Comparison of ENCODE assay signal across 24 cellular contexts in genomic region chr6:150739711-150740349, GRCh38.
DNase-seq lines count a peak whose midpoint lies in the region; ATAC-seq and TF ChIP-seq lines count a peak whose summit lies in the region.
"Had no signal": no experiment of that assay in that cellular context is flagged by ENCODE, and none has a peak within 500 bp of the region (broad histone marks: within the 10 kb centered on the region; RNA-seq: fewer than 3 reads in every experiment).

No MANE protein-coding gene starts in this region.

- H3K9me3 ChIP-seq in HEK293 (ENCODE audit: control insufficient read depth, insufficient read depth, low read depth, low read length) (no peaks in the 10 kb centered on the region), trophoblast cell (ENCODE audit: insufficient read depth, low read depth, low read length) (no peaks in the 10 kb centered on the region)
- H3K9me3 ChIP-seq: lower lobe of right lung, neutrophil, prostate gland, vagina had no signal

- POLR2A ChIA-PET in HEK293 (lab: Yijun Ruan, JAX): no interaction called here

- H3K18ac ChIP-seq in trophoblast cell (ENCODE audit: low read length): no peak overlapping the region

- intact Hi-C loops in left colon (cut with DNase I, micrococcal nuclease): no loop called here
- intact Hi-C loops in activated naive CD4-positive, alpha-beta T cell treated with anti-CD3 and anti-CD28 coated beads for 36 hours (cut with micrococcal nuclease): no loop called here

- H3K23ac ChIP-seq in trophoblast cell (ENCODE audit: low read length): no peak overlapping the region

- WGBS in trophoblast cell (ENCODE audit: extremely low coverage, insufficient coverage, insufficient read length): no CpG with 5 or more reads among the region's 2 CpGs

- H4K8ac ChIP-seq in trophoblast cell (ENCODE audit: low read depth, low read length): no peak overlapping the region

- H3K9me3 Mint-ChIP-seq in activated naive CD4-positive, alpha-beta T cell treated with anti-CD3 and anti-CD28 coated beads for 36 hours: no peaks in the 10 kb centered on the region
- H3K9me3 Mint-ChIP-seq: activated CD4-positive, alpha-beta memory T cell treated with anti-CD3 and anti-CD28 coated beads, Interleukin-2, amount 10 ng/mL, durations not matched to agents 7 days and 5 days; activated T-helper 2 cell treated with anti-CD3 and anti-CD28 coated beads, Interferon-gamma antibody, Interleukin-2, Interleukin-4, amounts not matched to agents 10 μg/mL and 5 μg/mL and 100 μg/mL, durations not matched to agents 14 hours and 24 hours and 36 hours had no signal

- peaks cover 8% of the 10 kb centered on the region for H3K27me3 Mint-ChIP-seq in activated naive CD4-positive, alpha-beta T cell treated with anti-CD3 and anti-CD28 coated beads for 36 hours (ENCODE audit: low read depth)

- H3K4ac ChIP-seq in trophoblast cell (ENCODE audit: low read depth, low read length): no peak overlapping the region

- H3K14ac ChIP-seq in trophoblast cell (ENCODE audit: low read length): no peak overlapping the region

- no peak overlapping the region for H2AFZ ChIP-seq in trophoblast cell (ENCODE audit: insufficient read depth, low read length, poor library complexity)

- H3K36me3 ChIP-seq in HEK293 (ENCODE audit: control insufficient read depth in 2 of 2, insufficient read depth in 1 of 2, low read length in 2 of 2): no peaks in the 10 kb centered on the region
- H3K36me3 ChIP-seq in trophoblast cell (ENCODE audit: control insufficient read depth in 1 of 2, insufficient read depth in 2 of 2, low read length in 2 of 2): peaks cover 0 to 2% of the 10 kb centered on the region in 2 experiments
- H3K36me3 ChIP-seq: lower lobe of right lung, neutrophil, prostate gland, vagina had no signal

- H3K4me1 Mint-ChIP-seq in activated naive CD4-positive, alpha-beta T cell treated with anti-CD3 and anti-CD28 coated beads for 36 hours (ENCODE audit: low read depth): no peaks in the 10 kb centered on the region
- H3K4me1 Mint-ChIP-seq: activated CD4-positive, alpha-beta memory T cell treated with anti-CD3 and anti-CD28 coated beads, Interleukin-2, amount 10 ng/mL, durations not matched to agents 7 days and 5 days had no signal

- H3K27ac ChIP-seq in HEK293 (ENCODE audit: extremely low read depth, low read depth, low read length) (no peak overlapping the region), trophoblast cell (ENCODE audit: low read depth, low read length) (no peak overlapping the region)
- H3K27ac ChIP-seq: KMS-11, lower lobe of right lung, neutrophil, prostate gland, skin epidermis, vagina had no signal

- no peak overlapping the region for H4K12ac ChIP-seq in trophoblast cell (ENCODE audit: low read depth, low read length)

- no peak overlapping the region for H2BK12ac ChIP-seq in trophoblast cell (ENCODE audit: low read length)

- H3K79me2 ChIP-seq in trophoblast cell (ENCODE audit: control insufficient read depth, insufficient read depth, low read length, poor library complexity): no peaks in the 10 kb centered on the region

- no peak overlapping the region for H3K4me3 ChIP-seq in HEK293 (ENCODE audit: low read depth, low read length)
- no peak overlapping the region for H3K4me3 ChIP-seq in epithelial cell of esophagus (ENCODE audit: low read length)
- no peak overlapping the region for H3K4me3 ChIP-seq in trophoblast cell (ENCODE audit: low read depth, low read length)
- H3K4me3 ChIP-seq: lower lobe of right lung, prostate gland, skin epidermis, vagina had no signal

- no peaks in the 10 kb centered on the region for H3K79me1 ChIP-seq in trophoblast cell (ENCODE audit: low read length)

- H3K9ac ChIP-seq in trophoblast cell (ENCODE audit: low read length): no peak overlapping the region
- H3K9ac ChIP-seq: KMS-11 had no signal

- no peak for TF ChIP-seq CTCF in HEK293 (tag by site-specific recombination; IDR thresholded peaks at IDR 0.05)
- TF ChIP-seq CTCF in epithelial cell of esophagus (IDR thresholded peaks at IDR 0.05; ENCODE audit: insufficient read depth, low read depth, low read length, missing control alignments): no peak

- no peak overlapping the region for H3K4me3 Mint-ChIP-seq in activated naive CD4-positive, alpha-beta T cell treated with anti-CD3 and anti-CD28 coated beads for 36 hours
- H3K4me3 Mint-ChIP-seq: activated CD4-positive, alpha-beta memory T cell treated with anti-CD3 and anti-CD28 coated beads, Interleukin-2, amount 10 ng/mL, durations not matched to agents 7 days and 5 days; activated naive CD8-positive, alpha-beta T cell had no signal

- H3K27me3 ChIP-seq in trophoblast cell (ENCODE audit: insufficient read depth, low read length): no peaks in the 10 kb centered on the region
- H3K27me3 ChIP-seq: vagina had no signal

- DNase-seq in AG20443 (ENCODE audit: low spot score): peak; percentile 56
- peak; percentile 45 for DNase-seq in epithelial cell of esophagus (ENCODE audit: low read depth)
- DNase-seq in trophoblast cell: peak; percentile 76
- no peak for DNase-seq in left colon
- no peak for DNase-seq in NCI-H1436 treated with DMSO at 0.1 percent for 48 hours (lab: John Stamatoyannopoulos, UW)
- DNase-seq in activated naive CD4-positive, alpha-beta T cell treated with anti-CD3 and anti-CD28 coated beads for 36 hours: no peak
- DNase-seq: activated CD4-positive, alpha-beta memory T cell treated with anti-CD3 and anti-CD28 coated beads, Interleukin-2, amount 10 ng/mL, durations not matched to agents 7 days and 5 days; DMS 273 treated with DMSO at 0.1 percent for 48 hours; effector CD4-positive, alpha-beta T cell; foreskin melanocyte; lower lobe of right lung; MV-4-11; NCI-H2171 treated with DMSO at 0.1 percent for 48 hours; NCI-H524 had no signal

- no peak overlapping the region for H2BK120ac ChIP-seq in trophoblast cell (ENCODE audit: insufficient read depth, low read length, poor library complexity)

- no peaks in the 10 kb centered on the region for H3K36me3 Mint-ChIP-seq in activated naive CD4-positive, alpha-beta T cell treated with anti-CD3 and anti-CD28 coated beads for 36 hours (ENCODE audit: low read depth)
- H3K36me3 Mint-ChIP-seq: activated naive CD8-positive, alpha-beta T cell had no signal

- no peak overlapping the region for H2BK5ac ChIP-seq in trophoblast cell (ENCODE audit: low read depth, low read length, poor library complexity)

- CTCF ChIA-PET in HEK293 (lab: Yijun Ruan, JAX): interaction anchor here (0.6 to 1.4 kb wide), 9 partner anchors 53 to 768 kb away, joined by 3 to 6 read pairs (median 3); no protein-coding TSS in a partner anchor
- CTCF ChIA-PET in activated naive CD4-positive, alpha-beta T cell treated with anti-CD3 and anti-CD28 coated beads for 36 hours (lab: Charles Lee): interaction anchor here (1.0 kb wide), 1 partner anchor 322 kb away, joined by 4 read pairs; no protein-coding TSS in a partner anchor

- no peak overlapping the region for H2AK5ac ChIP-seq in trophoblast cell (ENCODE audit: low read length)

- no peak overlapping the region for H4K91ac ChIP-seq in trophoblast cell (ENCODE audit: low read depth, low read length)

- no peak overlapping the region for H3K4me2 ChIP-seq in trophoblast cell (ENCODE audit: low read length)
- H3K4me2 ChIP-seq: KMS-11 had no signal

- no peak for ATAC-seq in left colon
- ATAC-seq in HG03432 (IDR thresholded peaks at IDR 0.05; ENCODE audit: unreplicated experiment): no peak
- ATAC-seq: lower lobe of right lung, Panc1 had no signal

- H3K27ac Mint-ChIP-seq in activated naive CD4-positive, alpha-beta T cell treated with anti-CD3 and anti-CD28 coated beads for 36 hours: no peak overlapping the region
- H3K27ac Mint-ChIP-seq: activated CD4-positive, alpha-beta memory T cell treated with anti-CD3 and anti-CD28 coated beads, Interleukin-2, amount 10 ng/mL, durations not matched to agents 7 days and 5 days; activated naive CD8-positive, alpha-beta T cell; activated T-helper 2 cell treated with anti-CD3 and anti-CD28 coated beads, Interferon-gamma antibody, Interleukin-2, Interleukin-4, amounts not matched to agents 10 μg/mL and 5 μg/mL and 100 μg/mL, durations not matched to agents 14 hours and 24 hours and 36 hours had no signal

- peaks cover 9% of the 10 kb centered on the region for H3K4me1 ChIP-seq in HEK293 (ENCODE audit: control insufficient read depth, insufficient read depth, low read length)
- H3K4me1 ChIP-seq in trophoblast cell (ENCODE audit: control insufficient read depth in 1 of 2, insufficient read depth in 2 of 2, low read length in 2 of 2): peaks cover 3 to 7% of the 10 kb centered on the region in 2 experiments
- H3K4me1 ChIP-seq: lower lobe of right lung, prostate gland had no signal

TF ChIP-seq in HEK293, 187 proteins besides CTCF, POLR2A, EP300 and RAD21 (continues in another document):
- no peak for TF ChIP-seq ZNF585B (tag by site-specific recombination; IDR thresholded peaks at IDR 0.05)
- TF ChIP-seq KLF10 (tag by site-specific recombination; IDR thresholded peaks at IDR 0.05): no peak
- TF ChIP-seq PRDM6 (tag by site-specific recombination; IDR thresholded peaks at IDR 0.05): no peak
- no peak for TF ChIP-seq SALL2 (tag by site-specific recombination; IDR thresholded peaks at IDR 0.05; ENCODE audit: borderline replicate concordance)
- no peak for TF ChIP-seq ZNF114 (tag by site-specific recombination; IDR thresholded peaks at IDR 0.05)
- no peak for TF ChIP-seq ZNF639 (tag by site-specific recombination; IDR thresholded peaks at IDR 0.05)
- no peak for TF ChIP-seq ZNF221 (tag by site-specific recombination; IDR thresholded peaks at IDR 0.05; ENCODE audit: borderline replicate concordance)

Comparison
In these comparisons a context has a peak if more than half of its experiments do, and no peak if none do; other contexts are left out.
1. DNase-seq: peak in AG20443 (single experiment), epithelial cell of esophagus (single experiment) and trophoblast cell (2 of 2); none in left colon (0 of 2), NCI-H1436 treated with DMSO at 0.1 percent for 48 hours (single experiment) and activated naive CD4-positive, alpha-beta T cell treated with anti-CD3 and anti-CD28 coated beads for 36 hours (single experiment).